Comparison of ENCODE assay signal across 8 cellular contexts in genomic region chr1:11719313-11720032, GRCh38. TPM values are rescaled to one million over a fixed set of nuclear protein-coding genes. Genes with fewer than 3 reads are reported as not detected.
DNase-seq lines count a peak whose midpoint lies in the region; ATAC-seq and TF ChIP-seq lines count a peak whose summit lies in the region.

No MANE protein-coding gene starts in this region.

- DNase-seq in DMS 273 (lab: John Stamatoyannopoulos, UW; ENCODE audit: unreplicated experiment) (peak; percentile 87), NCI-H69 (lab: John Stamatoyannopoulos, UW) (peak; percentile 78), dermis blood vessel endothelial cell (peak; percentile 84), lung (ENCODE audit: low spot score) (peak; percentile 83)
- peak; percentile 89 to 90 for DNase-seq in activated CD4-positive, alpha-beta T cell treated with anti-CD3 and anti-CD28 coated beads, Interleukin-2, amount 50 U/mL, for 48 hours
- DNase-seq in stimulated activated CD4-positive, alpha-beta T cell treated with anti-CD3 and anti-CD28 coated beads, TNF-alpha, amount 100 ng/mL, for 24 hours (ENCODE audit: low read depth in 3 of 3), result peak; percentile 74 to 85 (median 77)

- H3K4me3 ChIP-seq in lung, result peak overlapping the region; percentile 12

- H3K27ac ChIP-seq in lung (ENCODE audit: low read depth in 1 of 2, low read length in 1 of 2), result peak overlapping the region in 1 of 2 donors; percentile 84

- peaks cover 0 to 2% of the 10 kb centered on the region in 2 donors for H3K9me3 ChIP-seq in lung (ENCODE audit: control insufficient read depth in 2 of 2, insufficient read depth in 1 of 2, low read length in 1 of 2)

- ATAC-seq in HG02678 (IDR thresholded peaks at IDR 0.05; ENCODE audit: unreplicated experiment), result peak; percentile 55
- ATAC-seq in lung (ENCODE audit: insufficient read depth, low FRiP score), result peak; percentile 78
- ATAC-seq in HG02840 (IDR thresholded peaks at IDR 0.05; ENCODE audit: low FRiP score, unreplicated experiment), result no peak

- no peaks in the 10 kb centered on the region for H3K27me3 ChIP-seq in lung (ENCODE audit: control insufficient read depth, insufficient read depth)

- 3 to 4% methylated on average over 43 to 44 of the region's 44 CpGs for WGBS in lung, 2 donors

- peak; percentile 92 for TF ChIP-seq CTCF in lung (IDR thresholded peaks at IDR 0.05; ENCODE audit: control extremely low read depth, extremely low read depth)

- no peaks in the 10 kb centered on the region for H3K4me1 ChIP-seq in lung (ENCODE audit: control insufficient read depth in 2 of 2, insufficient read depth in 2 of 2, low read length in 2 of 2)

- H3K36me3 ChIP-seq in lung (ENCODE audit: control insufficient read depth in 2 of 2, insufficient read depth in 2 of 2, low read length in 2 of 2), result no peaks in the 10 kb centered on the region

RNA-seq across cellular contexts. Expression of gene AGTRAP, which starts 16.5 kb away (rescaled TPM):
- 47.5 and 57.1 TPM in 2 replicates for total RNA-seq in dermis blood vessel endothelial cell
- 10 to 100 TPM; 37.0 to 93.9 TPM for total RNA-seq in lung
- polyA plus RNA-seq in lung, result 100 to 1,000 TPM in 1 of 2 donors, 10 to 100 TPM in 1; 72.7 to 266 TPM

RNA-seq across cellular contexts. Expression of gene DRAXIN, which starts 28.0 kb away (rescaled TPM):
- 0.14 and 0.17 TPM in 2 replicates for total RNA-seq in dermis blood vessel endothelial cell
- under 1 TPM; 0.06 to 0.31 TPM for total RNA-seq in lung
- under 1 TPM; 0.04 to 0.22 TPM for polyA plus RNA-seq in lung

RNA-seq across cellular contexts. Expression of gene MAD2L2, which starts 38.5 kb away (rescaled TPM):
- total RNA-seq in dermis blood vessel endothelial cell (34.9 and 45.3 TPM in 2 replicates), lung (10 to 100 TPM; 23.4 to 28.1 TPM)
- 10 to 100 TPM; 32.8 to 61.9 TPM for polyA plus RNA-seq in lung

RNA-seq across cellular contexts. Expression of gene C1orf167, which starts 42.5 kb away (rescaled TPM):
- total RNA-seq in dermis blood vessel endothelial cell (0.05 TPM in 1 of 2 replicates, not detected in the other), lung (1 to 10 TPM in 1 of 2 donors, under 1 TPM in 1; 0.91 to 7.2 TPM)
- 10 to 100 TPM; 11.0 to 11.3 TPM for polyA plus RNA-seq in lung

RNA-seq across cellular contexts. Expression of gene FBXO6, which starts 55.5 kb away (rescaled TPM):
- total RNA-seq in dermis blood vessel endothelial cell (1.4 and 3.6 TPM in 2 replicates), lung (10 to 100 TPM in 1 of 2 donors, 1 to 10 TPM in 1; 8.7 to 14.7 TPM)
- 10 to 100 TPM; 18.3 to 32.0 TPM for polyA plus RNA-seq in lung
